ENCODE assay signal across 28 cellular contexts in the genomic region with DNA sequence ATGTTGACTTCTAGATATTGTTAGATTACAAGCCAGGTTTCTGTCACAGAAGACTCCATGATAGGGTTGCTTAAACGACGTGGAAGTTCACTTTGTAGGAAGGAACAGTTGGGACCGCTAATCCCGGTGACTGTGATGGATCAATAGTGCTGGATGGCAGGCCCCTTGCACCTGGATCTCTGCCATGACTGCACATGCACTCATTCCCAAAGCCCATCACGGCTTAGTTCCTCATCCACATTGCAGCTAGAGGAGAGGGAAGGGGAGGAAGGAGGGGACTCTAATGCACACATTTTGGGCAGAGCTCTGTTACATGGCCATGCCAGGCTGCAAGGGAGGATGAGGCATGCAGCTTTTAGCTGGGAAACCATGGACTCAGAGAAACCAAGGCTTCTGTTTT.
DNase-seq lines count a peak whose midpoint lies in the region; ATAC-seq, FAIRE-seq and TF ChIP-seq lines count a peak whose summit lies in the region.
"Had no signal": no experiment of that assay in that cellular context is flagged by ENCODE, and none has a peak within 500 bp of the region (broad histone marks: within the 10 kb centered on the region; RNA-seq: fewer than 3 reads in every experiment).

No MANE protein-coding gene starts in this region.

- intact Hi-C loops in body of pancreas (cut with DNase I) (no loop called here), pancreas (cut with DNase I) (no loop called here), aorta (cut with DNase I) (no loop called here)

- H3K4me3 ChIP-seq in body of pancreas (no peak overlapping the region), bronchial epithelial cell (ENCODE audit: low read depth, low read length) (no peak overlapping the region), pancreas (no peak overlapping the region), aorta (ENCODE audit: low read length in 2 of 2) (no peak overlapping the region)
- H3K4me3 ChIP-seq: BLaER1, GM12878 had no signal

- TF ChIP-seq POLR2A in body of pancreas (IDR thresholded peaks at IDR 0.05) = no peak

- WGBS in body of pancreas, 2 donors = 9 to 14% methylated on average over 5 of the region's 5 CpGs
- 6 to 12% methylated on average over 5 of the region's 5 CpGs for WGBS in pancreas, 2 donors
- 69 to 76% methylated on average over 5 of the region's 5 CpGs for WGBS in aorta, 2 donors

- no peaks in the 10 kb centered on the region for H3K9me3 ChIP-seq in body of pancreas
- H3K9me3 ChIP-seq in pancreas = no peaks in the 10 kb centered on the region
- no peaks in the 10 kb centered on the region for H3K9me3 ChIP-seq in aorta (ENCODE audit: control insufficient read depth, low read length)
- H3K9me3 ChIP-seq: BE2C, BLaER1 had no signal

- FAIRE-seq in bronchial epithelial cell (lab: Jason Lieb, UNC) (peak; percentile 43), pancreas (lab: Jason Lieb, UNC) (no peak)
- FAIRE-seq: A204.1, GM12878, GM12892, GM18507, GM19239 had no signal

- H3K4me1 ChIP-seq in body of pancreas (peaks cover 6% of the 10 kb centered on the region), pancreas (no peaks in the 10 kb centered on the region), aorta (ENCODE audit: control insufficient read depth in 1 of 2, insufficient read depth in 2 of 2, low read length in 2 of 2) (no peaks in the 10 kb centered on the region)
- H3K4me1 ChIP-seq: BE2C, BLaER1 had no signal

- TF ChIP-seq CTCF in body of pancreas (IDR thresholded peaks at IDR 0.05) (no peak), bronchial epithelial cell (IDR thresholded peaks at IDR 0.05; ENCODE audit: insufficient read depth, low read length, severe bottlenecking) (no peak), pancreas (IDR thresholded peaks at IDR 0.05) (no peak)

- no peaks in the 10 kb centered on the region for H3K36me3 ChIP-seq in body of pancreas (replicated peaks in 1 of 2; ENCODE audit: insufficient read depth in 1 of 2, low read depth in 2 of 2)
- no peaks in the 10 kb centered on the region for H3K36me3 ChIP-seq in bronchial epithelial cell (ENCODE audit: control insufficient read depth, insufficient read depth, low read length)
- H3K36me3 ChIP-seq in pancreas = no peaks in the 10 kb centered on the region
- no peaks in the 10 kb centered on the region for H3K36me3 ChIP-seq in aorta (ENCODE audit: control insufficient read depth in 1 of 2, insufficient read depth in 2 of 2, low read length in 1 of 2)
- H3K36me3 ChIP-seq: BE2C, BLaER1 had no signal

- ATAC-seq in body of pancreas (peak; percentile 50), pancreas (peak in 3 of 4 donors; percentile 48 to 86 (median 54)), aorta (ENCODE audit: low FRiP score) (no peak), GM18868 (IDR thresholded peaks at IDR 0.05; ENCODE audit: unreplicated experiment) (no peak), GM21529 (IDR thresholded peaks at IDR 0.05; ENCODE audit: unreplicated experiment) (no peak)
- ATAC-seq: GM12878 had no signal

- H3K27ac ChIP-seq in body of pancreas (no peak overlapping the region), pancreas (no peak overlapping the region), aorta (ENCODE audit: low read depth in 1 of 2, low read length in 2 of 2) (no peak overlapping the region)
- H3K27ac ChIP-seq: BLaER1 had no signal

- H3K27me3 ChIP-seq in body of pancreas (no peaks in the 10 kb centered on the region), bronchial epithelial cell (ENCODE audit: control insufficient read depth, insufficient read depth, low read length) (no peaks in the 10 kb centered on the region), pancreas (no peaks in the 10 kb centered on the region), aorta (ENCODE audit: control insufficient read depth in 1 of 2, insufficient read depth in 2 of 2, low read length in 1 of 2) (no peaks in the 10 kb centered on the region)
- H3K27me3 ChIP-seq: BE2C, BLaER1 had no signal

- peak; percentile 40 to 70 (median 47) for DNase-seq in body of pancreas
- no peak for DNase-seq in bronchial epithelial cell (ENCODE audit: low read depth)
- peak; percentile 55 for DNase-seq in mesenteric fat pad (ENCODE audit: low spot score)
- DNase-seq in pancreas = peak in 4 of 6 donors; percentile 43 to 46 (median 45)
- no peak for DNase-seq in aorta
- DNase-seq: 8988T; ACHN; BE2C; C1 segment of cervical spinal cord; CD4-positive, alpha-beta memory T cell; CD4-positive, CD25-positive, alpha-beta regulatory T cell; CD8-positive, alpha-beta memory T cell; COR-L47; DMS 273 treated with DMSO at 0.1 percent for 48 hours; DMS153; DMS53; DMS79; DND-41; EL; GDM1 had no signal

Comparison
In these comparisons a context has a peak if more than half of its experiments do, and no peak if none do; other contexts are left out.
1. ATAC-seq: peak in body of pancreas (single experiment) and pancreas (3 of 4); none in aorta (single experiment), GM18868 (single experiment) and GM21529 (single experiment).
2. DNase-seq: peak in body of pancreas (4 of 4), mesenteric fat pad (single experiment) and pancreas (4 of 6); none in bronchial epithelial cell (single experiment) and aorta (0 of 2).